ENCODE assay signal across 21 cellular contexts in the genomic region with DNA sequence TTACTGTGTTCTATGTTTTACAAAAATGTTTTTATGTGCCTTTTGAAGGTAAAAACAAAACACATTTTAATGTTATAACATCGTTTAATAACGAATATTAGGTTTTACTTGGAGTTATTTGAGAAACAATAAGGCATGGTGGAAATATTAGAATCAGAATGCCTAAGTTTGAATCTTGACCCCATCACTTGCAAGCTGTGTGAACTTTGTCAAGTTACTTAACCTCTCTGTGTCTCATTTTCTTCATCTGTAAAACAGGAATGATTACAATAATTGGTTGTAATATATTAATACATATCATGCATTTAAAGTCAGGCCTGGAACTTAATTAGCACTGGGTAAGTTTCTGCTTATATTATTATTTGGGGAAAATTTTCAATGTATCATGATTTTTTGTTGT.
"Had no signal": no experiment of that assay in that cellular context is flagged by ENCODE, and none has a peak within 500 bp of the region (broad histone marks: within the 10 kb centered on the region; RNA-seq: fewer than 3 reads in every experiment).

No MANE protein-coding gene starts in this region.

- H3K4me3 Mint-ChIP-seq: mesothelial cell of epicardium; naive B cell; naive thymus-derived CD8-positive, alpha-beta T cell had no signal

- H3K9me3 ChIP-seq: esophagus muscularis mucosa, gastroesophageal sphincter, heart left ventricle, left lung, lower lobe of right lung, mucosa of descending colon had no signal

- H3K27ac Mint-ChIP-seq: mesothelial cell of epicardium; naive B cell; naive thymus-derived CD8-positive, alpha-beta T cell had no signal

- H3K27me3 Mint-ChIP-seq: naive B cell; naive thymus-derived CD8-positive, alpha-beta T cell had no signal

- DNase-seq: dermis blood vessel endothelial cell; dorsolateral prefrontal cortex; effector CD4-positive, alpha-beta T cell; effector memory CD4-positive, alpha-beta T cell; foreskin keratinocyte; heart left ventricle; left cardiac atrium; left lung; left ventricle myocardium superior; lower lobe of right lung; mesenchymal stem cell; mucosa of descending colon; naive B cell; naive thymus-derived CD8-positive, alpha-beta T cell had no signal

- H3K4me3 ChIP-seq: coronary artery, dorsolateral prefrontal cortex, esophagus muscularis mucosa, gastroesophageal sphincter, heart left ventricle, hepatocyte, left lung, lower lobe of right lung, mucosa of descending colon had no signal

- H3K4me1 ChIP-seq: gastroesophageal sphincter had no signal

- FAIRE-seq: endothelial cell of umbilical vein, keratinocyte had no signal

- H3K27ac ChIP-seq: coronary artery, dorsolateral prefrontal cortex, esophagus muscularis mucosa, foreskin keratinocyte, gastroesophageal sphincter, heart left ventricle, hepatocyte, left lung, lower lobe of right lung had no signal

- H3K36me3 Mint-ChIP-seq: naive B cell had no signal

- H3K36me3 ChIP-seq: esophagus muscularis mucosa, gastroesophageal sphincter, heart left ventricle, left lung, lower lobe of right lung had no signal
